22 cellular contexts compared by ENCODE assay signal in genomic region chr3:49162751-49163419, GRCh38. TPM values are rescaled to one million over a fixed set of nuclear protein-coding genes. Genes with fewer than 3 reads are reported as not detected.
"Had no signal": no experiment of that assay in that cellular context is flagged by ENCODE, and none has a peak within 500 bp of the region (broad histone marks: within the 10 kb centered on the region; RNA-seq: fewer than 3 reads in every experiment).

No MANE protein-coding gene starts in this region.

- H3K4me2 ChIP-seq: PC-9 had no signal

- H2AFZ ChIP-seq: PC-9 had no signal

- DNase-seq: activated CD4-positive, alpha-beta T cell treated with anti-CD3 and anti-CD28 coated beads for 4 hours; activated CD4-positive, alpha-beta T cell treated with anti-CD3 and anti-CD28 coated beads, Interleukin-2, amount 50 U/mL, for 48 hours; activated gamma-delta T cell; activated naive CD4-positive, alpha-beta T cell treated with anti-CD3 and anti-CD28 coated beads for 36 hours; activated T-cell treated with anti-CD3 and anti-CD28 coated beads for 4 hours; activated T-cell treated with anti-CD3 and anti-CD28 coated beads, Interleukin-2, amount 50 U/mL, for 48 hours; MG63; NCI-H1092 treated with DMSO at 0.1 percent for 48 hours; NCI-H1417 treated with DMSO at 0.1 percent for 48 hours; NCI-H1694; NCI-H2029; NCI-H2107; NCI-H345; NCI-H510A treated with DMSO at 0.1 percent for 48 hours; NCI-H69; PC-9; SHP77 treated with DMSO at 0.1 percent for 48 hours had no signal

- H3K4me3 ChIP-seq: cardiac muscle cell, MG63, PC-9 had no signal

- H3K27me3 ChIP-seq: cardiac muscle cell, MG63 had no signal

- ATAC-seq: activated CD4-positive, CD25-positive, alpha-beta regulatory T cell treated with anti-CD3 and anti-CD28 coated beads, Interleukin-2, amount 50 U/mL, for 24 hours; activated T-helper 17 cell treated with anti-CD3 and anti-CD28 coated beads, Interleukin-2, amount 50 U/mL, for 72 hours had no signal

- H3K27ac ChIP-seq: cardiac muscle cell, PC-9 had no signal

- FAIRE-seq: astrocyte had no signal

- H3K9me3 ChIP-seq: MG63 had no signal

RNA-seq across cellular contexts. Expression of gene LAMB2, which starts 30.0 kb away (rescaled TPM):
- total RNA-seq: activated CD8-positive, alpha-beta memory T cell treated with anti-CD3 and anti-CD28 coated beads for 36 hours; activated naive CD4-positive, alpha-beta T cell treated with anti-CD3 and anti-CD28 coated beads for 36 hours had no signal
